Comparison of ENCODE assay signal across 8 cellular contexts in the genomic region with DNA sequence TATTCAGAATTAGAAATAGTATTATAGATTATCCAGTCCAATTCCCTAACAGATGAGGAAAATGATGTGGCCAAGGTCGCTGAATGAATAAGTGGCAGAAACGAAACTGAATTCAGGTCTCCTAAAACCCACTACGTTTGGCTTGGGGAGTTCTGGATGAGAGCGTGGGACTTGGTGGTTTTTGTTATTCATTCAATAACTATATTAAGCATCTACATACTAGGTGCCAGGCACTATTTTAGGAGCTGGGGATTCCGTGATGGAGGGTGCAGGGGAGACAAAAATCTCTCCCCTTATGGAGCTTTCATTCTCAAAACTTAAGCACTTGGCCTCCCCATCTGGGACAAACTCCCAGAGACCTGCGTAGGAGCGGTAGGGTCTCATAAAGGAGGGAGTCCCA. TPM values are rescaled to one million over a fixed set of nuclear protein-coding genes. Genes with fewer than 3 reads are reported as not detected.
DNase-seq lines count a peak whose midpoint lies in the region; ATAC-seq and TF ChIP-seq lines count a peak whose summit lies in the region.

No MANE protein-coding gene starts in this region.

- peak overlapping the region in 5 of 6 donors; percentile 10 to 96 (median 89) for H3K27ac Mint-ChIP-seq in naive B cell

- TF ChIP-seq CTCF in AG04450 (IDR thresholded peaks at IDR 0.05; ENCODE audit: low read depth, low read length) (no peak), cardiac fibroblast (IDR thresholded peaks at IDR 0.05; ENCODE audit: low read depth, low read length) (no peak)

- peak; percentile 2 for ATAC-seq in HG03139 (IDR thresholded peaks at IDR 0.05; ENCODE audit: unreplicated experiment)
- ATAC-seq in naive B cell (ENCODE audit: low read depth in 2 of 2): no peak
- no peak for ATAC-seq in GM18868 (IDR thresholded peaks at IDR 0.05; ENCODE audit: unreplicated experiment)

- H3K9me3 Mint-ChIP-seq in naive B cell: no peaks in the 10 kb centered on the region

- CTCF ChIA-PET in AG04450 (lab: Charles Lee): interaction anchor here (0.6 to 1.4 kb wide), 8 partner anchors 9 to 435 kb away, joined by 3 to 8 read pairs (median 4); a partner anchor contains a TSS

- peaks cover 62% of the 10 kb centered on the region for H3K27me3 ChIP-seq in AG04450 (ENCODE audit: control insufficient read depth, insufficient read depth, low read length)

- H3K4me3 Mint-ChIP-seq in naive B cell: peak overlapping the region; percentile 91 to 98 (median 96)

- H3K4me3 ChIP-seq in AG04450 (ENCODE audit: low read depth, low read length): peak overlapping the region; percentile 76
- H3K4me3 ChIP-seq in cardiac fibroblast (replicated peaks in 1 of 2; ENCODE audit: low read depth in 2 of 2, low read length in 2 of 2): peak overlapping the region; percentile 73 to 83

- DNase-seq in AG04450 (ENCODE audit: low read depth, low spot score) (no peak), cardiac fibroblast (ENCODE audit: low read depth in 2 of 2) (no peak), naive B cell (no peak), NAMALWA (ENCODE audit: low spot score) (no peak), medulla oblongata (ENCODE audit: extremely low spot score) (no peak)
- DNase-seq in activated CD4-positive, alpha-beta T cell treated with anti-CD3 and anti-CD28 coated beads, Interleukin-2, amount 50 U/mL, for 1 hour: no peak

- H3K27ac ChIP-seq in AG04450 (ENCODE audit: low read depth, low read length): no peak overlapping the region

- H3K36me3 Mint-ChIP-seq in naive B cell: peaks cover 0 to 7% of the 10 kb centered on the region in 2 donors

- peaks cover 5% of the 10 kb centered on the region; the same call in 1 of the 2 replicates for H3K9me3 ChIP-seq in AG04450 (ENCODE audit: control insufficient read depth, insufficient read depth, low read length)

- POLR2A ChIA-PET in AG04450 (lab: Yijun Ruan, JAX): interaction anchor here (1.3 kb wide), 1 partner anchor 17 kb away, joined by 3 read pairs; no protein-coding TSS in a partner anchor

- H3K27me3 Mint-ChIP-seq in naive B cell: peaks cover 19 to 51% (median 44%) of the 10 kb centered on the region in 3 donors

- H3K4me1 Mint-ChIP-seq in naive B cell: peaks cover 34 to 36% (median 34%) of the 10 kb centered on the region in 3 donors

RNA-seq across cellular contexts. Expression of a gene that starts 0.8 kb away (rescaled TPM):
- polyA plus RNA-seq in AG04450 (2011; rRNA removed) (0.24 and 0.32 TPM in 2 replicates), naive B cell (ENCODE audit: low read depth in 6 of 6) (under 1 TPM in 3 of 6 donors, not detected in 3; 0.19 to 0.61 (median 0.31) TPM)
- polyA minus RNA-seq in AG04450 (2011; rRNA and poly(A)+ RNA removed): 0.28 and 0.35 TPM in 2 replicates

RNA-seq across cellular contexts. Expression of a gene that starts 20.4 kb away (rescaled TPM):
- not detected in 2 replicates for polyA plus RNA-seq in AG04450 (2011; rRNA removed)
- not detected in 2 replicates for polyA minus RNA-seq in AG04450 (2011; rRNA and poly(A)+ RNA removed)
- polyA plus RNA-seq in naive B cell (ENCODE audit: low read depth in 6 of 6): not detected

RNA-seq across cellular contexts. Expression of a gene that starts 25.3 kb away (rescaled TPM):
- polyA plus RNA-seq in AG04450 (2011; rRNA removed): 30.1 and 34.2 TPM in 2 replicates
- 28.0 and 35.0 TPM in 2 replicates for polyA minus RNA-seq in AG04450 (2011; rRNA and poly(A)+ RNA removed)
- polyA plus RNA-seq in naive B cell (ENCODE audit: low read depth in 6 of 6): 10 to 100 TPM; 62.1 to 89.5 (median 74.8) TPM
